8 cellular contexts compared by ENCODE assay signal in genomic region chr5:178895615-178896571, GRCh38. TPM values are rescaled to one million over a fixed set of nuclear protein-coding genes. Genes with fewer than 3 reads are reported as not detected.
DNase-seq lines count a peak whose midpoint lies in the region; ATAC-seq and TF ChIP-seq lines count a peak whose summit lies in the region.

Gene ZFP2, plus strand, starts transcription at chr5:178895913. Its CDS starts 35,401 bp downstream, at chr5:178931314.

- no peak within 1 kb of the TSS for H3K27ac Mint-ChIP-seq in activated CD8-positive, alpha-beta memory T cell treated with anti-CD3 and anti-CD28 coated beads, Interleukin-2, amount 10 ng/mL, durations not matched to agents 7 days and 5 days
- no peak within 1 kb of the TSS for H3K27ac Mint-ChIP-seq in stimulated activated naive CD8-positive, alpha-beta T cell treated with anti-CD3 and anti-CD28 coated beads, Interleukin-15, Interleukin-2, amounts not matched to agents 100 ng/mL and 50 ng/mL, for 24 hours

- peak; percentile 78 for DNase-seq in GM03348 (ENCODE audit: low spot score)
- DNase-seq in NCI-H2029 treated with DMSO at 0.1 percent for 48 hours (lab: John Stamatoyannopoulos, UW) = peak; percentile 2
- no peak for DNase-seq in activated CD8-positive, alpha-beta memory T cell treated with anti-CD3 and anti-CD28 coated beads, Interleukin-2, amount 10 ng/mL, durations not matched to agents 7 days and 5 days
- DNase-seq in epithelial cell of esophagus (ENCODE audit: low read depth) = peak; percentile 63

- CTCF ChIA-PET in activated CD8-positive, alpha-beta memory T cell treated with anti-CD3 and anti-CD28 coated beads, Interleukin-2, amount 10 ng/mL, durations not matched to agents 7 days and 5 days (lab: Charles Lee) = interaction anchor here (0.7 kb wide), 1 partner anchor 303 kb away, joined by 3 read pairs; no protein-coding TSS in a partner anchor

- no peak within 1 kb of the TSS for H3K4me3 Mint-ChIP-seq in activated CD8-positive, alpha-beta memory T cell treated with anti-CD3 and anti-CD28 coated beads, Interleukin-2, amount 10 ng/mL, durations not matched to agents 7 days and 5 days
- peak within 1 kb of the TSS; percentile 75 for H3K4me3 Mint-ChIP-seq in stimulated activated naive CD8-positive, alpha-beta T cell treated with anti-CD3 and anti-CD28 coated beads, Interleukin-15, Interleukin-2, amounts not matched to agents 100 ng/mL and 50 ng/mL, for 24 hours

- H3K4me1 ChIP-seq in mesodermal cell (ENCODE audit: control insufficient read depth, insufficient read depth, low read length, poor library complexity, severe bottlenecking) = no peaks in the 10 kb centered on the region

- H3K4me1 Mint-ChIP-seq in activated CD8-positive, alpha-beta memory T cell treated with anti-CD3 and anti-CD28 coated beads, Interleukin-2, amount 10 ng/mL, durations not matched to agents 7 days and 5 days = peaks cover 3% of the 10 kb centered on the region
- H3K4me1 Mint-ChIP-seq in stimulated activated naive CD8-positive, alpha-beta T cell treated with anti-CD3 and anti-CD28 coated beads, Interleukin-15, Interleukin-2, amounts not matched to agents 100 ng/mL and 50 ng/mL, for 24 hours (ENCODE audit: low read depth) = peaks cover 5% of the 10 kb centered on the region

- H3K9me3 Mint-ChIP-seq in activated CD8-positive, alpha-beta memory T cell treated with anti-CD3 and anti-CD28 coated beads, Interleukin-2, amount 10 ng/mL, durations not matched to agents 7 days and 5 days (ENCODE audit: low read depth) = peaks cover 21% of the 10 kb centered on the region
- peaks cover 22% of the 10 kb centered on the region for H3K9me3 Mint-ChIP-seq in stimulated activated naive CD8-positive, alpha-beta T cell treated with anti-CD3 and anti-CD28 coated beads, Interleukin-15, Interleukin-2, amounts not matched to agents 100 ng/mL and 50 ng/mL, for 24 hours

- peaks cover 16% of the 10 kb centered on the region for H3K36me3 Mint-ChIP-seq in activated CD8-positive, alpha-beta memory T cell treated with anti-CD3 and anti-CD28 coated beads, Interleukin-2, amount 10 ng/mL, durations not matched to agents 7 days and 5 days
- H3K36me3 Mint-ChIP-seq in stimulated activated naive CD8-positive, alpha-beta T cell treated with anti-CD3 and anti-CD28 coated beads, Interleukin-15, Interleukin-2, amounts not matched to agents 100 ng/mL and 50 ng/mL, for 24 hours (ENCODE audit: low read depth) = peaks cover 32% of the 10 kb centered on the region

- H3K4me3 ChIP-seq in epithelial cell of esophagus (ENCODE audit: low read length) = peak within 1 kb of the TSS; percentile 76
- peak within 1 kb of the TSS; percentile 73 for H3K4me3 ChIP-seq in mesodermal cell (ENCODE audit: extremely low read depth, insufficient read depth, low read length, poor library complexity, severe bottlenecking)

- peak; percentile 58 for ATAC-seq in activated CD8-positive, alpha-beta memory T cell treated with anti-CD3 and anti-CD28 coated beads, Interleukin-2, amount 10 ng/mL, durations not matched to agents 7 days and 5 days
- ATAC-seq in HG03139 (IDR thresholded peaks at IDR 0.05; ENCODE audit: unreplicated experiment) (no peak), GM21619 (IDR thresholded peaks at IDR 0.05; ENCODE audit: unreplicated experiment) (no peak)

- TF ChIP-seq CTCF in epithelial cell of esophagus (IDR thresholded peaks at IDR 0.05; ENCODE audit: insufficient read depth, low read depth, low read length, missing control alignments) = no peak

- H3K9me3 ChIP-seq in mesodermal cell (ENCODE audit: control insufficient read depth, low read length) = no peaks in the 10 kb centered on the region

- peak within 1 kb of the TSS; percentile 7 for H3K27ac ChIP-seq in mesodermal cell (ENCODE audit: low read depth, low read length, severe bottlenecking)

- peaks cover 3% of the 10 kb centered on the region for H3K27me3 Mint-ChIP-seq in activated CD8-positive, alpha-beta memory T cell treated with anti-CD3 and anti-CD28 coated beads, Interleukin-2, amount 10 ng/mL, durations not matched to agents 7 days and 5 days
- peaks cover 7% of the 10 kb centered on the region for H3K27me3 Mint-ChIP-seq in stimulated activated naive CD8-positive, alpha-beta T cell treated with anti-CD3 and anti-CD28 coated beads, Interleukin-15, Interleukin-2, amounts not matched to agents 100 ng/mL and 50 ng/mL, for 24 hours

- WGBS in mesodermal cell (ENCODE audit: insufficient coverage in 2 of 2), 2 experiments = 3% methylated on average over 72 to 74 of the region's 79 CpGs

- no peaks in the 10 kb centered on the region for H3K36me3 ChIP-seq in mesodermal cell (ENCODE audit: control insufficient read depth, insufficient read depth, low read length)

RNA-seq across cellular contexts. Expression of gene ZFP2, which starts in this region (rescaled TPM):
- total RNA-seq in activated CD8-positive, alpha-beta memory T cell treated with anti-CD3 and anti-CD28 coated beads, Interleukin-2, amount 10 ng/mL, durations not matched to agents 7 days and 5 days = under 1 TPM in 1 of 2 experiments, not detected in 1; 0.19 TPM
- 2.2 TPM for polyA plus RNA-seq in mesodermal cell (2013, experiment 1 of 2)
- 2.7 TPM for polyA plus RNA-seq in mesodermal cell (2013, experiment 2 of 2)

Comparison
In these comparisons a context has a peak if more than half of its experiments do, and no peak if none do; other contexts are left out.
1. Peak in ATAC-seq in activated CD8-positive, alpha-beta memory T cell treated with anti-CD3 and anti-CD28 coated beads, Interleukin-2, amount 10 ng/mL, durations not matched to agents 7 days and 5 days; RNA of the gene not detected or under 1 TPM.